Comparison of ENCODE assay signal across 15 cellular contexts in genomic region chr3:66633564-66633963, GRCh38.
"Had no signal": no experiment of that assay in that cellular context is flagged by ENCODE, and none has a peak within 500 bp of the region (broad histone marks: within the 10 kb centered on the region; RNA-seq: fewer than 3 reads in every experiment).

No MANE protein-coding gene starts in this region.

- H3K27me3 Mint-ChIP-seq: activated CD4-positive, alpha-beta memory T cell treated with anti-CD3 and anti-CD28 coated beads, Interleukin-2, amount 10 ng/mL, durations not matched to agents 7 days and 5 days had no signal

- H3K4me3 Mint-ChIP-seq: activated CD4-positive, alpha-beta memory T cell treated with anti-CD3 and anti-CD28 coated beads, Interleukin-2, amount 10 ng/mL, durations not matched to agents 7 days and 5 days; activated naive CD8-positive, alpha-beta T cell; natural killer cell treated with Interleukin-12 subunit alpha and Interleukin-12 subunit beta and Interleukin-15 and Interleukin-18, amount 100 ng/mL, for 72 hours had no signal

- H3K27ac Mint-ChIP-seq: activated CD4-positive, alpha-beta memory T cell treated with anti-CD3 and anti-CD28 coated beads, Interleukin-2, amount 10 ng/mL, durations not matched to agents 7 days and 5 days; activated naive CD8-positive, alpha-beta T cell; natural killer cell treated with Interleukin-12 subunit alpha and Interleukin-12 subunit beta and Interleukin-15 and Interleukin-18, amount 100 ng/mL, for 72 hours had no signal

- H3K36me3 Mint-ChIP-seq: activated naive CD8-positive, alpha-beta T cell; natural killer cell treated with Interleukin-12 subunit alpha and Interleukin-12 subunit beta and Interleukin-15 and Interleukin-18, amount 100 ng/mL, for 72 hours had no signal

- H3K4me1 Mint-ChIP-seq: activated CD4-positive, alpha-beta memory T cell treated with anti-CD3 and anti-CD28 coated beads, Interleukin-2, amount 10 ng/mL, durations not matched to agents 7 days and 5 days had no signal

- ATAC-seq: gastroesophageal sphincter; left ventricle myocardium superior; natural killer cell treated with Interleukin-12 subunit alpha and Interleukin-12 subunit beta and Interleukin-15 and Interleukin-18, amount 100 ng/mL, for 72 hours; psoas muscle had no signal

- H3K9me3 Mint-ChIP-seq: activated CD4-positive, alpha-beta memory T cell treated with anti-CD3 and anti-CD28 coated beads, Interleukin-2, amount 10 ng/mL, durations not matched to agents 7 days and 5 days; natural killer cell treated with Interleukin-12 subunit alpha and Interleukin-12 subunit beta and Interleukin-15 and Interleukin-18, amount 100 ng/mL, for 72 hours had no signal

- DNase-seq: activated CD4-positive, alpha-beta memory T cell treated with anti-CD3 and anti-CD28 coated beads, Interleukin-2, amount 10 ng/mL, durations not matched to agents 7 days and 5 days; activated gamma-delta T cell; activated T-cell treated with anti-CD3 and anti-CD28 coated beads, Interleukin-2, amount 50 U/mL, for 48 hours; dorsolateral prefrontal cortex; kidney; left ventricle myocardium superior; mesenchymal stem cell; psoas muscle; sigmoid colon; stimulated activated naive CD4-positive, alpha-beta T cell treated with Interleukin-2 at 50 U/mL for 16 hours; T-helper 9 cell; upper lobe of left lung had no signal
